21 cellular contexts compared by ENCODE assay signal in genomic region chr2:150232871-150233270, GRCh38.
"Had no signal": no experiment of that assay in that cellular context is flagged by ENCODE, and none has a peak within 500 bp of the region (broad histone marks: within the 10 kb centered on the region; RNA-seq: fewer than 3 reads in every experiment).

No MANE protein-coding gene starts in this region.

- H3K4me3 Mint-ChIP-seq: naive thymus-derived CD4-positive, alpha-beta T cell; stimulated activated naive B cell treated with anti-CD40 and anti-IgM and Interleukin-4, amounts not matched to agents 10 μg/mL and 1 μg/mL and 100 μg/mL, for 72 hours; stimulated activated naive CD8-positive, alpha-beta T cell treated with anti-CD3 and anti-CD28 coated beads, Interleukin-15, amount 100 ng/mL, for 72 hours had no signal

- H3K27me3 Mint-ChIP-seq: naive thymus-derived CD4-positive, alpha-beta T cell; stimulated activated naive B cell treated with anti-CD40 and anti-IgM and Interleukin-4, amounts not matched to agents 10 μg/mL and 1 μg/mL and 100 μg/mL, for 72 hours; stimulated activated naive CD8-positive, alpha-beta T cell treated with anti-CD3 and anti-CD28 coated beads, Interleukin-15, amount 100 ng/mL, for 72 hours had no signal

- H3K27me3 ChIP-seq: heart right ventricle, neutrophil, testis, tibial nerve, upper lobe of right lung, vagina had no signal

- H3K36me3 Mint-ChIP-seq: naive thymus-derived CD4-positive, alpha-beta T cell; stimulated activated naive B cell treated with anti-CD40 and anti-IgM and Interleukin-4, amounts not matched to agents 10 μg/mL and 1 μg/mL and 100 μg/mL, for 72 hours had no signal

- ATAC-seq: esophagus mucosa; heart right ventricle; naive thymus-derived CD4-positive, alpha-beta T cell; sciatic nerve; stimulated activated naive B cell treated with anti-CD40 and anti-IgM and Interleukin-4, amounts not matched to agents 10 μg/mL and 1 μg/mL and 100 μg/mL, for 72 hours; stimulated activated naive CD8-positive, alpha-beta T cell treated with anti-CD3 and anti-CD28 coated beads, Interleukin-15, amount 100 ng/mL, for 72 hours; upper lobe of right lung had no signal

- H3K27ac Mint-ChIP-seq: naive thymus-derived CD4-positive, alpha-beta T cell; stimulated activated naive B cell treated with anti-CD40 and anti-IgM and Interleukin-4, amounts not matched to agents 10 μg/mL and 1 μg/mL and 100 μg/mL, for 72 hours; stimulated activated naive CD8-positive, alpha-beta T cell treated with anti-CD3 and anti-CD28 coated beads, Interleukin-15, amount 100 ng/mL, for 72 hours had no signal

- DNase-seq: effector memory CD4-positive, alpha-beta T cell; foreskin fibroblast; heart right ventricle; hypothalamus; kidney glomerular epithelial cell; mammary epithelial cell; naive thymus-derived CD4-positive, alpha-beta T cell; posterior cingulate gyrus; stimulated activated CD4-positive, alpha-beta T cell treated with anti-CD3 and anti-CD28 coated beads, Interleukin-2, amount 100 ng/mL, for 24 hours; stimulated activated CD4-positive, alpha-beta T cell treated with anti-CD3 and anti-CD28 coated beads, Interleukin-4, amount 100 ng/mL, for 4 hours; stimulated activated naive B cell treated with anti-CD40 and anti-IgM and Interleukin-4, amounts not matched to agents 10 μg/mL and 1 μg/mL and 100 μg/mL, for 72 hours; stimulated activated naive CD8-positive, alpha-beta T cell treated with anti-CD3 and anti-CD28 coated beads, Interleukin-15, amount 100 ng/mL, for 72 hours; testis; upper lobe of right lung had no signal

- H3K9me3 Mint-ChIP-seq: stimulated activated naive CD8-positive, alpha-beta T cell treated with anti-CD3 and anti-CD28 coated beads, Interleukin-15, amount 100 ng/mL, for 72 hours had no signal

- H3K4me3 ChIP-seq: heart right ventricle, testis, tibial nerve, upper lobe of right lung, vagina had no signal

- H3K4me1 Mint-ChIP-seq: naive thymus-derived CD4-positive, alpha-beta T cell; stimulated activated naive B cell treated with anti-CD40 and anti-IgM and Interleukin-4, amounts not matched to agents 10 μg/mL and 1 μg/mL and 100 μg/mL, for 72 hours; stimulated activated naive CD8-positive, alpha-beta T cell treated with anti-CD3 and anti-CD28 coated beads, Interleukin-15, amount 100 ng/mL, for 72 hours had no signal

- H3K4me1 ChIP-seq: testis, upper lobe of right lung had no signal

- H3K9me3 ChIP-seq: heart right ventricle, neutrophil, testis, tibial nerve, upper lobe of right lung, vagina had no signal

- H3K27ac ChIP-seq: heart right ventricle, neutrophil, testis, tibial nerve, upper lobe of right lung, vagina had no signal

- H3K36me3 ChIP-seq: heart right ventricle, neutrophil, tibial nerve, upper lobe of right lung, vagina had no signal

- FAIRE-seq: endometrium, islet of Langerhans had no signal
